Comparison of ENCODE assay signal across 16 cellular contexts in the genomic region with DNA sequence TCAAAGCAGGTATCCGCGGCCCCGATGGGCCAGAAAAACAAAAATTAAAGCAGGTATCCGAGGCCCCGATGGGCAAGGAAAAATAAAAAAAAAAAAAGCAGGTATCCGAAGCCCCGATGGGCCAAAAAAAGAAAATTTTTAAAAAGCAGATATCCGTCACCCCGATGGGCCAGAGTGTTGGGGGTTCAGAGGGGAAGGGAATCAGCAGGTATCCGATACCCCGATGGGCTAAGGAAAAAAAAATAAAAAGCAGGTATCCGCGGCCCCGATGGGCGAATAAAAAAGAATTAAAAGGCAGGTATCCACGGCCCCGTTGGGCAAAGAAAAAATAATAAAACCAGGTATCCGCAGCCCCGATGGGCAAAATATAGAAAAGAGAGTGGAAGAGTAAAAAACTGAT. TPM values are rescaled to one million over a fixed set of nuclear protein-coding genes. Genes with fewer than 3 reads are reported as not detected.
DNase-seq lines count a peak whose midpoint lies in the region; ATAC-seq and TF ChIP-seq lines count a peak whose summit lies in the region.
"Had no signal": no experiment of that assay in that cellular context is flagged by ENCODE, and none has a peak within 500 bp of the region (broad histone marks: within the 10 kb centered on the region; RNA-seq: fewer than 3 reads in every experiment).

No MANE protein-coding gene starts in this region.

- H3K9me3 ChIP-seq in SK-N-SH = no peaks in the 10 kb centered on the region
- H3K9me3 ChIP-seq in lung (ENCODE audit: control insufficient read depth in 2 of 2, insufficient read depth in 1 of 2, low read length in 1 of 2) = no peaks in the 10 kb centered on the region
- H3K9me3 ChIP-seq in thyroid gland = no peaks in the 10 kb centered on the region
- H3K9me3 ChIP-seq: esophagus squamous epithelium had no signal

- POLR2A ChIA-PET in SK-N-SH (lab: Yijun Ruan, JAX) = no interaction called here
- POLR2A ChIA-PET in activated CD4-positive, alpha-beta memory T cell treated with anti-CD3 and anti-CD28 coated beads, Interleukin-2, amount 10 ng/mL, durations not matched to agents 7 days and 5 days (lab: Charles Lee) = no interaction called here

- H3F3A ChIP-seq in SK-N-SH (replicated peaks; ENCODE audit: insufficient read depth) = no peaks in the 10 kb centered on the region

- in situ Hi-C loops in brain microvascular endothelial cell (cut with HindIII; ENCODE audit: low pct_ligation_motif_present, low sequenced_read_pairs) = loop anchor here (10.0 kb wide), 2 partner anchors 163 to 283 kb away; no protein-coding TSS in a partner anchor

- H3K27ac ChIP-seq in SK-N-SH (ENCODE audit: low read depth in 2 of 2, low read length in 1 of 2) = peak overlapping the region; percentile 87 to 96
- H3K27ac ChIP-seq in brain microvascular endothelial cell = peak overlapping the region; percentile 83
- peak overlapping the region in 1 of 2 donors; percentile 85 for H3K27ac ChIP-seq in lung (ENCODE audit: low read depth in 1 of 2, low read length in 1 of 2)
- peak overlapping the region in 2 of 3 donors; percentile 74 to 79 for H3K27ac ChIP-seq in thyroid gland
- H3K27ac ChIP-seq: 22Rv1 had no signal

- no peaks in the 10 kb centered on the region for H3K4me1 Mint-ChIP-seq in activated CD4-positive, alpha-beta memory T cell treated with anti-CD3 and anti-CD28 coated beads, Interleukin-2, amount 10 ng/mL, durations not matched to agents 7 days and 5 days

- no peak overlapping the region for H3K4me3 Mint-ChIP-seq in activated CD4-positive, alpha-beta memory T cell treated with anti-CD3 and anti-CD28 coated beads, Interleukin-2, amount 10 ng/mL, durations not matched to agents 7 days and 5 days
- H3K4me3 Mint-ChIP-seq: activated CD8-positive, alpha-beta T cell treated with anti-CD3 and anti-CD28 coated beads for 36 hours had no signal

- DNase-seq in SK-N-SH = no peak
- DNase-seq in brain microvascular endothelial cell = no peak
- no peak for DNase-seq in lung (ENCODE audit: low spot score)
- no peak for DNase-seq in thyroid gland
- no peak for DNase-seq in central memory CD4-positive, alpha-beta T cell
- no peak for DNase-seq in NCI-H2107 (lab: John Stamatoyannopoulos, UW)
- DNase-seq in activated CD4-positive, alpha-beta memory T cell treated with anti-CD3 and anti-CD28 coated beads, Interleukin-2, amount 10 ng/mL, durations not matched to agents 7 days and 5 days = no peak
- DNase-seq: activated CD8-positive, alpha-beta T cell treated with anti-CD3 and anti-CD28 coated beads for 36 hours; NCI-H1694 treated with DMSO at 0.1 percent for 48 hours; NCI-H510A; OCI-M1; stimulated activated naive CD8-positive, alpha-beta T cell treated with anti-CD3 and anti-CD28 coated beads, Interleukin-15, Interleukin-2, amounts not matched to agents 100 U/mL and 50 U/mL, for 24 hours had no signal

- no peaks in the 10 kb centered on the region for H3K27me3 ChIP-seq in SK-N-SH (ENCODE audit: insufficient read depth)
- H3K27me3 ChIP-seq in brain microvascular endothelial cell (replicated peaks) = no peaks in the 10 kb centered on the region
- no peaks in the 10 kb centered on the region for H3K27me3 ChIP-seq in lung (ENCODE audit: control insufficient read depth, insufficient read depth)
- no peaks in the 10 kb centered on the region for H3K27me3 ChIP-seq in thyroid gland
- H3K27me3 ChIP-seq: esophagus squamous epithelium had no signal

- no peak for TF ChIP-seq CTCF in SK-N-SH (IDR thresholded peaks at IDR 0.05)
- TF ChIP-seq CTCF in brain microvascular endothelial cell (IDR thresholded peaks at IDR 0.05; ENCODE audit: low read depth, low read length, missing control alignments) = no peak
- no peak for TF ChIP-seq CTCF in lung (IDR thresholded peaks at IDR 0.05; ENCODE audit: control extremely low read depth, extremely low read depth)
- no peak for TF ChIP-seq CTCF in thyroid gland (IDR thresholded peaks at IDR 0.05)

- CTCF ChIA-PET in SK-N-SH (lab: Yijun Ruan, JAX) = no interaction called here
- CTCF ChIA-PET in activated CD4-positive, alpha-beta memory T cell treated with anti-CD3 and anti-CD28 coated beads, Interleukin-2, amount 10 ng/mL, durations not matched to agents 7 days and 5 days (lab: Charles Lee) = no interaction called here

- H3K4me1 ChIP-seq in SK-N-SH (ENCODE audit: control insufficient read depth in 1 of 2, insufficient read depth in 2 of 2, low read depth in 1 of 2, low read length in 1 of 2) (peaks cover under 1 to 3% of the 10 kb centered on the region in 2 experiments; a peak in 1 of 4 replicates), lung (ENCODE audit: control insufficient read depth in 2 of 2, insufficient read depth in 2 of 2, low read length in 2 of 2) (no peaks in the 10 kb centered on the region), thyroid gland (peaks cover 0 to 7% of the 10 kb centered on the region in 2 donors)

- peak overlapping the region; percentile 58; the same call in 1 of the 2 replicates for H2AFZ ChIP-seq in SK-N-SH (ENCODE audit: low read depth)

- H3K27ac Mint-ChIP-seq in activated CD4-positive, alpha-beta memory T cell treated with anti-CD3 and anti-CD28 coated beads, Interleukin-2, amount 10 ng/mL, durations not matched to agents 7 days and 5 days = no peak overlapping the region
- H3K27ac Mint-ChIP-seq: activated CD8-positive, alpha-beta T cell treated with anti-CD3 and anti-CD28 coated beads for 36 hours had no signal

- H3K36me3 Mint-ChIP-seq in activated CD4-positive, alpha-beta memory T cell treated with anti-CD3 and anti-CD28 coated beads, Interleukin-2, amount 10 ng/mL, durations not matched to agents 7 days and 5 days (ENCODE audit: low read depth) = no peaks in the 10 kb centered on the region

- H3K27me3 Mint-ChIP-seq in activated CD4-positive, alpha-beta memory T cell treated with anti-CD3 and anti-CD28 coated beads, Interleukin-2, amount 10 ng/mL, durations not matched to agents 7 days and 5 days = no peaks in the 10 kb centered on the region
- H3K27me3 Mint-ChIP-seq: activated CD8-positive, alpha-beta T cell treated with anti-CD3 and anti-CD28 coated beads for 36 hours had no signal

- peaks cover 38% of the 10 kb centered on the region for H4K20me1 ChIP-seq in SK-N-SH (ENCODE audit: insufficient read depth)

- TF ChIP-seq RAD21 in SK-N-SH (IDR thresholded peaks at IDR 0.05; ENCODE audit: low read length) = no peak

- no peak for TF ChIP-seq EP300 in SK-N-SH (IDR thresholded peaks at IDR 0.05; ENCODE audit: borderline replicate concordance in 1 of 2, low read depth in 1 of 2, low read length in 1 of 2)

- H3K36me3 ChIP-seq in SK-N-SH (replicated peaks in 1 of 2; ENCODE audit: control insufficient read depth in 1 of 2, insufficient read depth in 2 of 2, low read length in 1 of 2) = peaks cover 9 to 12% of the 10 kb centered on the region in 2 experiments
- H3K36me3 ChIP-seq in brain microvascular endothelial cell (replicated peaks) = no peaks in the 10 kb centered on the region
- no peaks in the 10 kb centered on the region for H3K36me3 ChIP-seq in lung (ENCODE audit: control insufficient read depth in 2 of 2, insufficient read depth in 2 of 2, low read length in 2 of 2)
- H3K36me3 ChIP-seq in thyroid gland = no peaks in the 10 kb centered on the region
- H3K36me3 ChIP-seq: esophagus squamous epithelium had no signal

- H3K4me2 ChIP-seq in SK-N-SH = peak overlapping the region; percentile 73
- H3K4me2 ChIP-seq: smooth muscle cell had no signal

- peaks cover 2% of the 10 kb centered on the region for H3K9me3 Mint-ChIP-seq in activated CD4-positive, alpha-beta memory T cell treated with anti-CD3 and anti-CD28 coated beads, Interleukin-2, amount 10 ng/mL, durations not matched to agents 7 days and 5 days
- H3K9me3 Mint-ChIP-seq: activated CD8-positive, alpha-beta T cell treated with anti-CD3 and anti-CD28 coated beads for 36 hours had no signal

- 38% methylated on average over 19 of the region's 19 CpGs for WGBS in SK-N-SH (ENCODE audit: low lambda C conversion rate)
- WGBS in lung, 2 donors = 46 to 96% methylated on average over 19 of the region's 19 CpGs
- 96% methylated on average over 19 of the region's 19 CpGs for WGBS in thyroid gland, 2 donors

- ATAC-seq in SK-N-SH treated with all-trans-retinoic acid at 6 μM for 48 hours = no peak
- ATAC-seq in lung (ENCODE audit: insufficient read depth, low FRiP score) = no peak
- ATAC-seq: activated CD8-positive, alpha-beta T cell treated with anti-CD3 and anti-CD28 coated beads for 36 hours; stimulated activated naive CD8-positive, alpha-beta T cell treated with anti-CD3 and anti-CD28 coated beads, Interleukin-15, Interleukin-2, amounts not matched to agents 100 U/mL and 50 U/mL, for 24 hours had no signal

- H3K9ac ChIP-seq in SK-N-SH = peak overlapping the region; percentile 99

- no peaks in the 10 kb centered on the region for H3K9me2 ChIP-seq in SK-N-SH

- peak overlapping the region; percentile 70 to 72 for H3K4me3 ChIP-seq in SK-N-SH (ENCODE audit: low read depth in 2 of 2, low read length in 1 of 2)
- H3K4me3 ChIP-seq in brain microvascular endothelial cell (ENCODE audit: low read depth, low read length) = peak overlapping the region; percentile 76
- H3K4me3 ChIP-seq in lung = peak overlapping the region; percentile 53
- H3K4me3 ChIP-seq in thyroid gland (replicated peaks in 1 of 3) = peak overlapping the region in 1 of 3 donors; percentile 28
- H3K4me3 ChIP-seq: smooth muscle cell had no signal

- H3K79me2 ChIP-seq in SK-N-SH (ENCODE audit: insufficient read depth) = peaks cover 48% of the 10 kb centered on the region

- intact Hi-C loops in thyroid gland (cut with DNase I) = loop anchor here (10.0 kb wide), 2 partner anchors 93 to 283 kb away; no protein-coding TSS in a partner anchor

- no peak for TF ChIP-seq POLR2A in thyroid gland (IDR thresholded peaks at IDR 0.05)

TF ChIP-seq in SK-N-SH treated with all-trans-retinoic acid at 6 μM for 48 hours, 23 proteins besides CTCF, POLR2A, EP300 and RAD21 (continues in another document):
- TF ChIP-seq, protein P1, sequence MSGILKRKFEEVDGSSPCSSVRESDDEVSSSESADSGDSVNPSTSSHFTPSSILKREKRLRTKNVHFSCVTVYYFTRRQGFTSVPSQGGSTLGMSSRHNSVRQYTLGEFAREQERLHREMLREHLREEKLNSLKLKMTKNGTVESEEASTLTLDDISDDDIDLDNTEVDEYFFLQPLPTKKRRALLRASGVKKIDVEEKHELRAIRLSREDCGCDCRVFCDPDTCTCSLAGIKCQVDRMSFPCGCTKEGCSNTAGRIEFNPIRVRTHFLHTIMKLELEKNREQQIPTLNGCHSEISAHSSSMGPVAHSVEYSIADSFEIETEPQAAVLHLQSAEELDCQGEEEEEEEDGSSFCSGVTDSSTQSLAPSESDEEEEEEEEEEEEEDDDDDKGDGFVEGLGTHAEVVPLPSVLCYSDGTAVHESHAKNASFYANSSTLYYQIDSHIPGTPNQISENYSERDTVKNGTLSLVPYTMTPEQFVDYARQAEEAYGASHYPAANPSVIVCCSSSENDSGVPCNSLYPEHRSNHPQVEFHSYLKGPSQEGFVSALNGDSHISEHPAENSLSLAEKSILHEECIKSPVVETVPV (CRISPR knock-in tag; IDR thresholded peaks at IDR 0.05) = no peak

RNA-seq across cellular contexts. Expression of a gene that starts 0.5 kb away (rescaled TPM):
- polyA plus RNA-seq in SK-N-SH (2012; rRNA removed) = 135 and 215 TPM in 2 replicates
- 1.6 and 1.9 TPM in 2 replicates for polyA plus RNA-seq in SK-N-SH (2012; cell fraction: cytosol; rRNA removed)
- polyA plus RNA-seq in SK-N-SH (2012; cell fraction: nucleus; rRNA removed) = 846 and 1,404 TPM in 2 replicates
- total RNA-seq in lung = 100 to 1,000 TPM; 207 to 615 TPM
- 100 to 1,000 TPM in 1 of 2 donors, under 1 TPM in 1; 0.05 to 253 TPM for polyA plus RNA-seq in lung
- 100 to 1,000 TPM in 2 of 4 donors, not detected in 2; 300 to 309 TPM for total RNA-seq in thyroid gland
- not detected for total RNA-seq in activated CD4-positive, alpha-beta memory T cell treated with anti-CD3 and anti-CD28 coated beads, Interleukin-2, amount 10 ng/mL, durations not matched to agents 7 days and 5 days
- total RNA-seq: activated CD8-positive, alpha-beta T cell treated with anti-CD3 and anti-CD28 coated beads for 36 hours; smooth muscle cell had no signal
- polyA plus RNA-seq: smooth muscle cell had no signal
